Comparison of ENCODE assay signal across 1 cellular context in the genomic region with DNA sequence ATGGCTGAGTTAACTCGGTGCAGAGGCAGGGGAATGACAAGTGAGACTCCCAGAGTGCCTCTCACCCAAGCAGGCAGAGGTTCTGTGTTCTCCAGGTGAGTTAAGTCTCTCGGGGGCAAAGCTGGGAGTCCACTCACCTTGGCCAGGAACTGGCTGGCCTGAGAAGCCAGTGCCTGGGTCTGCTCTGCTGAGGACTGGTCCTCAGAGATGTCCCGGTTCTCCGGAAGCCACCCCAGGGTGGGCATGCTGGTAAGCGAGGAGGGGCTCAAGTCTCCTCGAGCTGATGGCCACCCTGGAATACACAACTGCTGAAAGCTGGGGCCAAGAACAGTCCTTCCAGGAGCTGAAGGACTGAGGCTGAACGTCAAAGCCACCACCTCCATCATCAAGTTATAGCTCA.
TF ChIP-seq lines count a peak whose summit lies in the region.

No MANE protein-coding gene starts in this region.

TF ChIP-seq in IMR-90, 13 proteins besides CTCF, POLR2A, EP300 and RAD21:
- no peak for TF ChIP-seq MXI1 (IDR thresholded peaks at IDR 0.05; ENCODE audit: borderline replicate concordance, low read depth, low read length)
- TF ChIP-seq CEBPB (IDR thresholded peaks at IDR 0.05; ENCODE audit: low read depth, low read length), result no peak
- no peak for TF ChIP-seq FOS (IDR thresholded peaks at IDR 0.05; ENCODE audit: low read depth, low read length)
- no peak for TF ChIP-seq RFX5 (IDR thresholded peaks at IDR 0.05; ENCODE audit: low read depth, low read length)
- TF ChIP-seq NFE2L2 (IDR thresholded peaks at IDR 0.05; ENCODE audit: low read depth, low read length), result no peak
- TF ChIP-seq, protein P1, sequence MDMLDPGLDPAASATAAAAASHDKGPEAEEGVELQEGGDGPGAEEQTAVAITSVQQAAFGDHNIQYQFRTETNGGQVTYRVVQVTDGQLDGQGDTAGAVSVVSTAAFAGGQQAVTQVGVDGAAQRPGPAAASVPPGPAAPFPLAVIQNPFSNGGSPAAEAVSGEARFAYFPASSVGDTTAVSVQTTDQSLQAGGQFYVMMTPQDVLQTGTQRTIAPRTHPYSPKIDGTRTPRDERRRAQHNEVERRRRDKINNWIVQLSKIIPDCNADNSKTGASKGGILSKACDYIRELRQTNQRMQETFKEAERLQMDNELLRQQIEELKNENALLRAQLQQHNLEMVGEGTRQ (IDR thresholded peaks at IDR 0.05; ENCODE audit: low read depth, low read length), result no peak
- no peak for TF ChIP-seq SMC3 (IDR thresholded peaks at IDR 0.05; ENCODE audit: low read depth, low read length)
- no peak for TF ChIP-seq RCOR1 (IDR thresholded peaks at IDR 0.05; ENCODE audit: insufficient replicate concordance, low read length)
- no peak for TF ChIP-seq MAZ (IDR thresholded peaks at IDR 0.05; ENCODE audit: borderline replicate concordance, low read depth, low read length)
- TF ChIP-seq CHD1 (IDR thresholded peaks at IDR 0.05; ENCODE audit: low read depth, low read length), result no peak
- TF ChIP-seq MAFK (IDR thresholded peaks at IDR 0.05; ENCODE audit: low read depth, low read length), result no peak
